Comparison of ENCODE assay signal across 13 cellular contexts in genomic region chr4:99564921-99565320, GRCh38. TPM values are rescaled to one million over a fixed set of nuclear protein-coding genes. Genes with fewer than 3 reads are reported as not detected.
DNase-seq lines count a peak whose midpoint lies in the region; ATAC-seq and TF ChIP-seq lines count a peak whose summit lies in the region.
"Had no signal": no experiment of that assay in that cellular context is flagged by ENCODE, and none has a peak within 500 bp of the region (broad histone marks: within the 10 kb centered on the region; RNA-seq: fewer than 3 reads in every experiment).

No MANE protein-coding gene starts in this region.

- no peak overlapping the region for H2BK15ac ChIP-seq in H9 (ENCODE audit: low read depth, low read length)

- no peak overlapping the region for H4K91ac ChIP-seq in H9 (ENCODE audit: insufficient read length, low read depth, low read length)

- no peak overlapping the region for H3K56ac ChIP-seq in H9 (ENCODE audit: insufficient read length, low read depth, low read length)

- TF ChIP-seq CTCF in H9 (conservative IDR thresholded peaks at IDR 0.05), result no peak
- TF ChIP-seq CTCF in tibial nerve (IDR thresholded peaks at IDR 0.05), result no peak
- no peak for TF ChIP-seq CTCF in testis (IDR thresholded peaks at IDR 0.05)

- H3K27ac ChIP-seq in ACC112 (ENCODE audit: low read depth, low read length) (no peak overlapping the region), H9 (ENCODE audit: insufficient read length, low read depth, low read length) (no peak overlapping the region), muscle layer of colon (ENCODE audit: low read depth, low read length) (peak overlapping the region; percentile 38), tibial nerve (no peak overlapping the region), testis (no peak overlapping the region)
- H3K27ac ChIP-seq: C4-2B had no signal

- H3K9me3 ChIP-seq in H9 (ENCODE audit: control insufficient read depth, low read depth, low read length), result no peaks in the 10 kb centered on the region
- H3K9me3 ChIP-seq in muscle layer of colon (ENCODE audit: low read length), result no peaks in the 10 kb centered on the region
- H3K9me3 ChIP-seq in tibial nerve, result no peaks in the 10 kb centered on the region
- H3K9me3 ChIP-seq in testis, result no peaks in the 10 kb centered on the region
- H3K9me3 ChIP-seq: ovary had no signal

- H3K79me1 ChIP-seq in H9 (ENCODE audit: insufficient read depth, low read depth, low read length, poor library complexity, severe bottlenecking), result no peaks in the 10 kb centered on the region

- H3K4ac ChIP-seq in H9 (ENCODE audit: low read depth, low read length), result no peak overlapping the region

- H3K23ac ChIP-seq in H9 (ENCODE audit: insufficient read length, low read depth, low read length), result no peak overlapping the region

- no peak overlapping the region for H2BK5ac ChIP-seq in H9 (ENCODE audit: insufficient read length, low read length)

- no peak overlapping the region for H3K14ac ChIP-seq in H9 (ENCODE audit: insufficient read depth, low read length)

- no peak for ATAC-seq in GM19397 (IDR thresholded peaks at IDR 0.05; ENCODE audit: unreplicated experiment)

- H3K36me3 Mint-ChIP-seq in H9 (ENCODE audit: insufficient read depth in 1 of 3, low read depth in 3 of 3), result no peaks in the 10 kb centered on the region

- H4K20me1 ChIP-seq in H9 (ENCODE audit: control insufficient read depth, insufficient read depth, insufficient read length), result no peaks in the 10 kb centered on the region

- H3K18ac ChIP-seq in H9 (ENCODE audit: insufficient read length, low read depth, low read length), result no peak overlapping the region

- H4K8ac ChIP-seq in H9 (replicated peaks; ENCODE audit: insufficient read length, low read depth, low read length), result no peak overlapping the region

- no peak overlapping the region for H2BK12ac ChIP-seq in H9 (ENCODE audit: insufficient read length, low read depth, low read length)

- H3K4me1 ChIP-seq in ACC112 (ENCODE audit: control insufficient read depth, insufficient read depth, low read length, unreplicated experiment) (no peaks in the 10 kb centered on the region), H9 (ENCODE audit: insufficient read depth, low read length) (no peaks in the 10 kb centered on the region), muscle layer of colon (ENCODE audit: insufficient read depth, low read length) (peaks cover 8% of the 10 kb centered on the region), tibial nerve (peaks cover 0 to 10% (median 3%) of the 10 kb centered on the region in 4 donors), testis (peaks cover 4% of the 10 kb centered on the region)

- peak overlapping the region; percentile 10 to 22; a peak in 2 of 5 replicates for H3K4me3 Mint-ChIP-seq in H9

- H3K23me2 ChIP-seq in H9 (ENCODE audit: insufficient read length, low read depth, low read length, poor library complexity, severe bottlenecking), result no peaks in the 10 kb centered on the region

- H3K4me1 Mint-ChIP-seq in H9, result peaks cover 0 to 6% of the 10 kb centered on the region in 2 experiments; a peak in 2 of 4 replicates

- DNase-seq in H9 (no peak), SHP77 (lab: John Stamatoyannopoulos, UW) (peak; percentile 11 to 61), tibial nerve (ENCODE audit: low spot score in 2 of 2) (no peak), testis (no peak), NCI-H510A (lab: John Stamatoyannopoulos, UW) (no peak)
- DNase-seq: H7, NCI-H748 treated with DMSO at 0.1 percent for 48 hours, ovary had no signal

- no peaks in the 10 kb centered on the region for H3K27me3 Mint-ChIP-seq in H9 (ENCODE audit: low read depth)

- no peak overlapping the region for H3T11ph ChIP-seq in H9 (ENCODE audit: low read length)

- peak overlapping the region; percentile 70 for H2AFZ ChIP-seq in ACC112 (ENCODE audit: low read length, unreplicated experiment)
- H2AFZ ChIP-seq in H9 (ENCODE audit: low read length), result no peak overlapping the region

- H3K4me2 ChIP-seq in H9 (ENCODE audit: insufficient read depth, insufficient read length, low read length), result no peak overlapping the region

- intact Hi-C loops in testis (cut with DNase I; ENCODE audit: low total_unique reads), result no loop called here

- H2AK5ac ChIP-seq in H9 (ENCODE audit: insufficient read length, low read length), result no peak overlapping the region

- no peaks in the 10 kb centered on the region for H3K79me2 ChIP-seq in ACC112 (ENCODE audit: control insufficient read depth, insufficient read depth, low read length, unreplicated experiment)
- H3K79me2 ChIP-seq in H9 (ENCODE audit: insufficient read depth, low read length), result no peaks in the 10 kb centered on the region

- H3K27ac Mint-ChIP-seq in H9, result no peak overlapping the region

- H3K36me3 ChIP-seq in ACC112 (ENCODE audit: insufficient read depth, low read length), result no peaks in the 10 kb centered on the region
- H3K36me3 ChIP-seq in muscle layer of colon (ENCODE audit: insufficient read depth, low read length), result no peaks in the 10 kb centered on the region
- H3K36me3 ChIP-seq in tibial nerve, result no peaks in the 10 kb centered on the region
- no peaks in the 10 kb centered on the region for H3K36me3 ChIP-seq in testis (ENCODE audit: low read depth, missing control alignments)
- H3K36me3 ChIP-seq: ovary had no signal

- H3K9ac ChIP-seq in H9 (ENCODE audit: extremely low read depth, insufficient read length, low read length) (no peak overlapping the region), muscle layer of colon (ENCODE audit: low read length) (no peak overlapping the region)

- H2BK20ac ChIP-seq in H9 (ENCODE audit: low read depth, low read length, poor library complexity, severe bottlenecking), result no peak overlapping the region

- H2BK120ac ChIP-seq in H9 (ENCODE audit: low read depth, low read length, poor library complexity, severe bottlenecking), result no peak overlapping the region

- H3K4me3 ChIP-seq in ACC112 (ENCODE audit: low read depth, low read length), result no peak overlapping the region; the same call in 1 of the 2 replicates
- H3K4me3 ChIP-seq in muscle layer of colon (ENCODE audit: low read depth in 1 of 2, low read length in 2 of 2), result no peak overlapping the region
- H3K4me3 ChIP-seq in tibial nerve, result no peak overlapping the region
- H3K4me3 ChIP-seq in testis, result no peak overlapping the region

- H3K27me3 ChIP-seq in ACC112 (ENCODE audit: insufficient read depth, low read length), result 0 out of 2 replicates have a peak, but pooled peaks cover 3% of the 10 kb centered on the region
- H3K27me3 ChIP-seq in H9 (ENCODE audit: insufficient read depth, low read length), result no peaks in the 10 kb centered on the region
- no peaks in the 10 kb centered on the region for H3K27me3 ChIP-seq in muscle layer of colon (ENCODE audit: control insufficient read depth in 1 of 2, insufficient read depth in 2 of 2, low read length in 2 of 2)
- H3K27me3 ChIP-seq in tibial nerve, result no peaks in the 10 kb centered on the region
- no peaks in the 10 kb centered on the region for H3K27me3 ChIP-seq in testis
- H3K27me3 ChIP-seq: ovary had no signal

- no peak overlapping the region for H4K5ac ChIP-seq in H9 (ENCODE audit: insufficient read length, low read depth, low read length)

- no peak for TF ChIP-seq EP300 in tibial nerve (IDR thresholded peaks at IDR 0.05)

- TF ChIP-seq POLR2A in tibial nerve (IDR thresholded peaks at IDR 0.05) (no peak), testis (IDR thresholded peaks at IDR 0.05) (no peak)

- no peaks in the 10 kb centered on the region for H3K9me3 Mint-ChIP-seq in H9

RNA-seq across cellular contexts. Expression of gene TRMT10A, which starts 1.1 kb away (rescaled TPM):
- total RNA-seq in H9 (2021) (4.6 and 5.9 TPM in 2 replicates), tibial nerve (10 to 100 TPM in 1 of 4 donors, 1 to 10 TPM in 3; 1.8 to 15.1 (median 4.4) TPM), testis (10 to 100 TPM; 13.1 to 21.4 TPM)
- polyA plus RNA-seq in testis (ENCODE audit: insufficient read depth, low read depth, low replicate concordance), result 16.1 TPM

RNA-seq across cellular contexts. Expression of gene MTTP, which starts 9.7 kb away (rescaled TPM):
- total RNA-seq in H9 (2021), result 0.46 and 0.64 TPM in 2 replicates
- total RNA-seq in tibial nerve, result under 1 TPM in 2 of 4 donors, not detected in 2; 0.22 to 0.59 TPM
- total RNA-seq in testis, result 10 to 100 TPM in 1 of 2 donors, 1 to 10 TPM in 1; 6.8 to 15.4 TPM
- 26.0 TPM for polyA plus RNA-seq in testis (ENCODE audit: insufficient read depth, low read depth, low replicate concordance)

RNA-seq across cellular contexts. Expression of gene C4orf17, which starts 54.1 kb away (rescaled TPM):
- not detected in 2 replicates for total RNA-seq in H9 (2021)
- not detected for total RNA-seq in tibial nerve
- 10 to 100 TPM; 10.9 to 18.9 TPM for total RNA-seq in testis
- 51.2 TPM for polyA plus RNA-seq in testis (ENCODE audit: insufficient read depth, low read depth, low replicate concordance)
- total RNA-seq: bronchial epithelial cell, H7, ovary had no signal
- polyA plus RNA-seq: ovary had no signal

Comparison
In these comparisons a context has a peak if more than half of its experiments do, and no peak if none do; other contexts are left out.
1. DNase-seq: peak in SHP77 (2 of 2); none in H9 (single experiment), tibial nerve (0 of 2), testis (single experiment) and NCI-H510A (single experiment).
2. RNA of gene C4orf17, which starts 54.1 kb away (total RNA-seq): 10.9 to 18.9 TPM in testis; not detected in H9 and not detected in tibial nerve; every median in the first group is over 10 times any median in the second.